ENCODE assay signal across 14 cellular contexts in the genomic region with DNA sequence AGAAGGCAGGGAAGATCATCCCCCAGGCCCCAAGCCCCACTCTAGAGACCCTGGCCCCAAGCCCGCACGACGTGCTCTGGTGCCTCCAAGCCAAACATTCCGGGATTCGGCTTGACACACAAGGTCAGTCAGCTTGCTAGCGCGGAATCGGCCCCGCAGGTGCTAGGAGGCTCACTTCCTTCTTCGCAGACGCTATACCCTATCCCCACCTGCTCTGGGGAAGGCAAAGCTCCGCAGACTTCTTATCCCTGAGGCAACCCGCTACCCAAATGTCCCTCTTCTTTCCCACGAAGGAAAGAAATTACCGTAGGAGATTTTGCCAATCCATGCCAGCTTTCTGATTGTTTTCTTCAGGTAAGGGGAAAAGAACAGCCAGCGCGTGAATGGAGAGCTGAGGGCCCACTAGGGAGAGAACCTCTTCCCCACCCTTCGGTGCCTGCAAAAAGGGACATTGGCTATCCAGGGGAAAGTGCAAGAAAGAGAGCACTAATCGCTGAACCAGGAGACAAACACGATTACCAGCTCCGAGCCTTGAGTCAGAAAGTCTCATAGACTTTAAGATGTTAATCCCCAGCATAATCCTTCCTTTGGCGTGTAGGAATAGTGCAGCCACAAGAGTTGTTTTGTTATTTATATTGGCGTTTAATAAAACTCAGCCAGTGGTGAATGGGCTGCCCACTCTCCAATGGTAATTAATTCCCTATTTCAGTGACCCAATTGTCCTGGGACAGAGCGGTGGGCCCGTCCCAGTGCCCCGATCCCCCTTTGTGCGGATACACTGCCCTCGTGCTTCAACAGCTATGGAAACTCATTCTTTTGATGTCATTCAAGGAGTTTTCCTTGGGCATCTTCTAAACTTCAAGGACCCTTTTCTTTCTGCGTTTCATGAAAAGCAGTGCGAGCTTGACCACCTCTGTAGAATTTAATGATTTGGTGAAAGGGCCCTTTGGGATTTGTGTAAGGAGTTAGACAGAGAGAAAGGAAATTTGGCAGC. TPM values are rescaled to one million over a fixed set of nuclear protein-coding genes. Genes with fewer than 3 reads are reported as not detected.
DNase-seq lines count a peak whose midpoint lies in the region; ATAC-seq, FAIRE-seq and TF ChIP-seq lines count a peak whose summit lies in the region.
"Had no signal": no experiment of that assay in that cellular context is flagged by ENCODE, and none has a peak within 500 bp of the region (broad histone marks: within the 10 kb centered on the region; RNA-seq: fewer than 3 reads in every experiment).

No MANE protein-coding gene starts in this region.

- H3K4me1 ChIP-seq in HepG2 (ENCODE audit: insufficient read depth, low read length) (peaks cover 27% of the 10 kb centered on the region), MM.1S (ENCODE audit: low read length) (peaks cover 15% of the 10 kb centered on the region)
- peaks cover 34% of the 10 kb centered on the region for H3K4me1 ChIP-seq in CD8-positive, alpha-beta T cell (ENCODE audit: insufficient read depth, low read length)

- H3K4me2 ChIP-seq in HepG2 (ENCODE audit: low read depth, low read length) (peak overlapping the region; percentile 38; the same call in 1 of the 2 replicates), MM.1S (ENCODE audit: low read depth, low read length) (no peak overlapping the region)

- no peak overlapping the region for H3K9ac ChIP-seq in HepG2 (ENCODE audit: insufficient read depth, low read depth, low read length)
- H3K9ac ChIP-seq in MM.1S (ENCODE audit: low read length) = no peak overlapping the region

- intact Hi-C loops in activated B cell treated with CpG ODN at 0.5 μM for 24 hours (cut with micrococcal nuclease) (loop anchor here (2.0 to 10.0 kb wide), 6 partner anchors 13 to 416 kb away; a partner anchor contains a TSS), HepG2 (cut with micrococcal nuclease; ENCODE audit: unreplicated experiment) (loop anchor here (5.0 kb wide), 1 partner anchor 81 kb away; no protein-coding TSS in a partner anchor)
- intact Hi-C loops in CD8-positive, alpha-beta T cell (cut with DNase I, micrococcal nuclease) = loop anchor here (2.0 to 5.0 kb wide), 3 partner anchors 193 to 374 kb away; a partner anchor contains a TSS

- peak overlapping the region; percentile 52 for H3K4me3 Mint-ChIP-seq in activated B cell treated with CpG ODN at 0.5 μM for 24 hours
- H3K4me3 Mint-ChIP-seq in CD8-positive, alpha-beta T cell = no peak overlapping the region

- BruUV-seq in HepG2 (replicated peaks; lab: Mats Ljungman, UMichigan) = no TSS peak

- peak overlapping the region; percentile 53 for H3K27ac Mint-ChIP-seq in activated B cell treated with CpG ODN at 0.5 μM for 24 hours
- H3K27ac Mint-ChIP-seq in CD8-positive, alpha-beta T cell = no peak overlapping the region

- H3K9me2 ChIP-seq in MM.1S (replicated peaks; ENCODE audit: insufficient read depth, low read length) = no peaks in the 10 kb centered on the region

- no peak for TF ChIP-seq RAD21 in HepG2 (CRISPR knock-in tag; IDR thresholded peaks at IDR 0.05)

- 27% methylated on average over 29 of the region's 30 CpGs for WGBS in HepG2 (ENCODE audit: low lambda C conversion rate)

- no peaks in the 10 kb centered on the region for H3K36me3 ChIP-seq in HepG2 (replicated peaks in 1 of 2; ENCODE audit: control insufficient read depth in 1 of 2, insufficient read depth in 2 of 2, low read length in 2 of 2)
- H3K36me3 ChIP-seq in MM.1S (replicated peaks; ENCODE audit: insufficient read depth, low read length) = no peaks in the 10 kb centered on the region
- no peaks in the 10 kb centered on the region for H3K36me3 ChIP-seq in CD8-positive, alpha-beta T cell (ENCODE audit: insufficient read depth, low read length)

- H3K27ac ChIP-seq in HepG2 (ENCODE audit: extremely low read length, insufficient read depth, low read length) = no peak overlapping the region
- no peak overlapping the region for H3K27ac ChIP-seq in MM.1S (ENCODE audit: low read length)
- no peak overlapping the region for H3K27ac ChIP-seq in CD8-positive, alpha-beta T cell (ENCODE audit: low read depth, low read length)
- H3K27ac ChIP-seq: body of pancreas had no signal

- peaks cover 50% of the 10 kb centered on the region for H3K4me1 Mint-ChIP-seq in activated B cell treated with CpG ODN at 0.5 μM for 24 hours
- H3K4me1 Mint-ChIP-seq in CD8-positive, alpha-beta T cell (ENCODE audit: low read depth) = peaks cover 50% of the 10 kb centered on the region

- H3K9me3 Mint-ChIP-seq in activated B cell treated with CpG ODN at 0.5 μM for 24 hours = no peaks in the 10 kb centered on the region
- H3K9me3 Mint-ChIP-seq in CD8-positive, alpha-beta T cell = peaks cover 4% of the 10 kb centered on the region

- TF ChIP-seq CTCF in activated B cell treated with CpG ODN at 0.5 μM for 24 hours (IDR thresholded peaks at IDR 0.05) = no peak
- no peak for TF ChIP-seq CTCF in HepG2 (CRISPR knock-in tag; IDR thresholded peaks at IDR 0.05)
- no peak for TF ChIP-seq CTCF in MM.1S (IDR thresholded peaks at IDR 0.05; ENCODE audit: low read length)
- TF ChIP-seq CTCF in CD8-positive, alpha-beta T cell (IDR thresholded peaks at IDR 0.05) = no peak

- H3K27me3 ChIP-seq in HepG2 (ENCODE audit: control insufficient read depth in 1 of 2, insufficient read depth in 2 of 2, low read length in 2 of 2) (peaks cover 0 to 73% of the 10 kb centered on the region in 2 experiments), MM.1S (replicated peaks; ENCODE audit: insufficient read depth, low read length) (peaks cover 27% of the 10 kb centered on the region)
- H3K27me3 ChIP-seq in CD8-positive, alpha-beta T cell (ENCODE audit: insufficient read depth, low read length) = peaks cover 54% of the 10 kb centered on the region

- H3K79me2 ChIP-seq in HepG2 (ENCODE audit: insufficient read depth, low read length) (no peaks in the 10 kb centered on the region), MM.1S (ENCODE audit: low read length) (no peaks in the 10 kb centered on the region)

- no peak overlapping the region; a peak in 1 of 6 replicates for H3K4me3 ChIP-seq in HepG2 (replicated peaks in 1 of 3; ENCODE audit: insufficient read depth in 1 of 3, low read depth in 2 of 3, low read length in 3 of 3)
- no peak overlapping the region for H3K4me3 ChIP-seq in MM.1S (ENCODE audit: low read length)
- H3K4me3 ChIP-seq in CD8-positive, alpha-beta T cell (ENCODE audit: low read depth, low read length) = no peak overlapping the region
- H3K4me3 ChIP-seq: body of pancreas had no signal

- H3K36me3 Mint-ChIP-seq in activated B cell treated with CpG ODN at 0.5 μM for 24 hours (ENCODE audit: low read depth) = peaks cover 2% of the 10 kb centered on the region
- no peaks in the 10 kb centered on the region for H3K36me3 Mint-ChIP-seq in CD8-positive, alpha-beta T cell

- TF ChIP-seq EP300 in HepG2 (IDR thresholded peaks at IDR 0.05; ENCODE audit: low read depth in 2 of 2, low read length in 2 of 2) (no peak), HepG2 (CRISPR knock-in tag; IDR thresholded peaks at IDR 0.05; ENCODE audit: borderline replicate concordance) (no peak)

- H3K9me3 ChIP-seq in HepG2 (ENCODE audit: low read length) (no peaks in the 10 kb centered on the region), MM.1S (replicated peaks; ENCODE audit: insufficient read depth, low read length) (no peaks in the 10 kb centered on the region)
- no peaks in the 10 kb centered on the region for H3K9me3 ChIP-seq in CD8-positive, alpha-beta T cell (ENCODE audit: low read length)
- H3K9me3 ChIP-seq: body of pancreas had no signal

- POLR2A ChIA-PET in activated B cell treated with CpG ODN at 0.5 μM for 24 hours (lab: Charles Lee) (interaction anchor here (0.6 to 1.6 kb wide), 4 partner anchors 8 to 290 kb away, joined by 3 to 13 read pairs (median 4); a partner anchor contains a TSS), HepG2 (lab: Yijun Ruan, JAX) (no interaction called here)
- POLR2A ChIA-PET in CD8-positive, alpha-beta T cell (lab: Charles Lee) = interaction anchor here (0.6 to 1.5 kb wide), 3 partner anchors 11 to 332 kb away, joined by 3 to 6 read pairs (median 4); no protein-coding TSS in a partner anchor

- FAIRE-seq in HepG2 (lab: Jason Lieb, UNC) = no peak
- FAIRE-seq: D721Med, small intestine had no signal

- H4K20me1 ChIP-seq in HepG2 (ENCODE audit: insufficient read depth, low read length) (no peaks in the 10 kb centered on the region), MM.1S (ENCODE audit: insufficient read depth, low read length) (no peaks in the 10 kb centered on the region)

- H2AFZ ChIP-seq in HepG2 (ENCODE audit: low read length) = no peak overlapping the region
- no peak overlapping the region for H2AFZ ChIP-seq in MM.1S (ENCODE audit: low read length)

- peak; percentile 41 for DNase-seq in ELF-1 (ENCODE audit: low read depth, low spot score)
- peak; percentile 25 for DNase-seq in activated B cell treated with CpG ODN at 0.5 μM for 24 hours
- DNase-seq in HepG2 (ENCODE audit: low spot score) = no peak
- DNase-seq in MM.1S = no peak
- no peak for DNase-seq in SW480 (ENCODE audit: low spot score)
- DNase-seq in CD8-positive, alpha-beta T cell = no peak
- DNase-seq: mesenchymal stem cell, small intestine had no signal

- peaks cover 36% of the 10 kb centered on the region for H3F3A ChIP-seq in MM.1S (ENCODE audit: insufficient read depth, low read length)

- CTCF ChIA-PET in activated B cell treated with CpG ODN at 0.5 μM for 24 hours (lab: Charles Lee) (interaction anchor here (1.1 to 4.7 kb wide), 5 partner anchors 10 to 421 kb away, joined by 3 to 60 read pairs (median 18); no protein-coding TSS in a partner anchor), HepG2 (lab: Yijun Ruan, JAX; ENCODE audit: low intra/inter-chr PET ratio, low total read pairs) (no interaction called here)
- CTCF ChIA-PET in CD8-positive, alpha-beta T cell (lab: Charles Lee) = interaction anchor here (1.1 to 4.9 kb wide), 5 partner anchors 9 to 422 kb away, joined by 4 to 40 read pairs (median 7); no protein-coding TSS in a partner anchor

- peak; percentile 18 for ATAC-seq in GM19395 (IDR thresholded peaks at IDR 0.05; ENCODE audit: unreplicated experiment)
- no peak for ATAC-seq in activated B cell treated with CpG ODN at 0.5 μM for 24 hours (ENCODE audit: low read depth)
- no peak for ATAC-seq in HepG2
- no peak for ATAC-seq in GM18517 (IDR thresholded peaks at IDR 0.05; ENCODE audit: unreplicated experiment)
- ATAC-seq in CD8-positive, alpha-beta T cell = no peak
- ATAC-seq: body of pancreas had no signal

- in situ Hi-C loops in HepG2 (cut with HindIII; ENCODE audit: extremely low pct_ligation_motif_present, low pct_unique_long_range_greater_than_20kb) = loop anchor here (5.0 to 10.0 kb wide), 2 partner anchors 194 to 447 kb away; no protein-coding TSS in a partner anchor

- TF ChIP-seq POLR2A in HepG2 (IDR thresholded peaks at IDR 0.05; ENCODE audit: insufficient read depth in 1 of 2, low read depth in 2 of 2, low read length in 2 of 2) = no peak

- peaks cover 66% of the 10 kb centered on the region for H3K27me3 Mint-ChIP-seq in activated B cell treated with CpG ODN at 0.5 μM for 24 hours
- H3K27me3 Mint-ChIP-seq in CD8-positive, alpha-beta T cell (ENCODE audit: low read depth) = peaks cover 64% of the 10 kb centered on the region

RNA-seq across cellular contexts. Expression of a gene that starts 5.4 kb away (rescaled TPM):
- not detected in 2 replicates for total RNA-seq in activated B cell treated with CpG ODN at 0.5 μM for 24 hours
- total RNA-seq in HepG2 (2016; rRNA removed; fragmentation: Illumina TruSeq; extraction: Trizol) = not detected in 2 replicates
- not detected in 2 replicates for total RNA-seq in HepG2 (2016; cell fraction: cytosol; rRNA removed; fragmentation: Illumina TruSeq; extraction: Trizol; ENCODE audit: low read depth)
- not detected in 2 replicates for total RNA-seq in HepG2 (2016; cell fraction: insoluble cytoplasmic fraction; rRNA removed; fragmentation: Illumina TruSeq; extraction: Trizol)
- total RNA-seq in HepG2 (2016; cell fraction: membrane; rRNA removed; fragmentation: Illumina TruSeq; extraction: Trizol) = not detected in 2 replicates
- not detected in 2 replicates for total RNA-seq in HepG2 (2016; cell fraction: nucleus; rRNA removed; fragmentation: Illumina TruSeq; extraction: Trizol)
- polyA plus RNA-seq in HepG2 (2011; rRNA removed) = not detected in 2 replicates
- polyA plus RNA-seq in HepG2 (2011; cell fraction: cytosol; rRNA removed) = not detected in 2 replicates
- not detected in 2 replicates for polyA plus RNA-seq in HepG2 (2011; cell fraction: nucleus; rRNA removed)
- not detected in 2 replicates for polyA plus RNA-seq in HepG2 (2012)
- not detected in 2 replicates for polyA plus RNA-seq in HepG2 (2016; cell fraction: cytosol; fragmentation: Illumina TruSeq; extraction: Trizol; ENCODE audit: low read depth)
- polyA plus RNA-seq in HepG2 (2016; cell fraction: insoluble cytoplasmic fraction; fragmentation: Illumina TruSeq; extraction: Trizol; ENCODE audit: low read depth) = not detected in 2 replicates
- not detected in 2 replicates for polyA plus RNA-seq in HepG2 (2016; cell fraction: membrane; fragmentation: Illumina TruSeq; extraction: Trizol; ENCODE audit: low read depth)
- polyA plus RNA-seq in HepG2 (2016; cell fraction: nucleus; fragmentation: Illumina TruSeq; extraction: Trizol; ENCODE audit: insufficient read depth, low read depth) = not detected in 2 replicates
- polyA minus RNA-seq in HepG2 (2011; rRNA and poly(A)+ RNA removed; ENCODE audit: low replicate concordance) = not detected in 2 replicates
- not detected in 2 replicates for polyA minus RNA-seq in HepG2 (2011; cell fraction: cytosol; rRNA and poly(A)+ RNA removed)
- not detected in 2 replicates for polyA minus RNA-seq in HepG2 (2011; cell fraction: nucleus; rRNA and poly(A)+ RNA removed)
- total RNA-seq in CD8-positive, alpha-beta T cell = not detected
- total RNA-seq: body of pancreas, fibroblast of lung, MCF 10A had no signal
- polyA plus RNA-seq: fibroblast of lung, small intestine had no signal

Comparison
In these comparisons a context has a peak if more than half of its experiments do, and no peak if none do; other contexts are left out.
1. DNase-seq: peak in ELF-1 (single experiment) and activated B cell treated with CpG ODN at 0.5 μM for 24 hours (single experiment); none in HepG2 (single experiment), MM.1S (single experiment), SW480 (single experiment) and CD8-positive, alpha-beta T cell (0 of 7).